In genomic region chr2:20077411-20077940, GRCh38 we compare ENCODE assay signal across 12 cellular contexts.
"Had no signal": no experiment of that assay in that cellular context is flagged by ENCODE, and none has a peak within 500 bp of the region (broad histone marks: within the 10 kb centered on the region; RNA-seq: fewer than 3 reads in every experiment).

No MANE protein-coding gene starts in this region.

- H3K4me3 ChIP-seq: gastroesophageal sphincter, heart left ventricle, left lung, tibial nerve, uterus had no signal

- H3K36me3 ChIP-seq: gastroesophageal sphincter, heart left ventricle, left lung, tibial nerve, uterus had no signal

- H3K4me1 ChIP-seq: left lung, uterus had no signal

- DNase-seq: activated CD4-positive, alpha-beta T cell treated with anti-CD3 and anti-CD28 coated beads, Interleukin-2, amount 50 U/mL, for 4 hours; activated gamma-delta T cell; cerebellar nuclear complex; cortex of kidney; heart left ventricle; kidney; left lung; stimulated activated CD4-positive, alpha-beta T cell treated with anti-CD3 and anti-CD28 coated beads, Interleukin-12 subunit alpha, Interleukin-12 subunit beta, amount 100 ng/mL, for 4 hours; stimulated activated CD4-positive, alpha-beta T cell treated with anti-CD3 and anti-CD28 coated beads, Interleukin-1b, Interleukin-23, amount 100 ng/mL, for 48 hours; uterus had no signal

- ATAC-seq: gastroesophageal sphincter, heart left ventricle, left lung had no signal

- H3K9me3 ChIP-seq: gastroesophageal sphincter, left lung, tibial nerve, uterus had no signal
